ENCODE assay signal across 29 cellular contexts in genomic region chr20:54184920-54185626, GRCh38. TPM values are rescaled to one million over a fixed set of nuclear protein-coding genes. Genes with fewer than 3 reads are reported as not detected.
DNase-seq lines count a peak whose midpoint lies in the region; ATAC-seq, FAIRE-seq and TF ChIP-seq lines count a peak whose summit lies in the region.
"Had no signal": no experiment of that assay in that cellular context is flagged by ENCODE, and none has a peak within 500 bp of the region (broad histone marks: within the 10 kb centered on the region; RNA-seq: fewer than 3 reads in every experiment).

No MANE protein-coding gene starts in this region.

- TF ChIP-seq EP300 in HepG2 (IDR thresholded peaks at IDR 0.05; ENCODE audit: low read depth in 2 of 2, low read length in 2 of 2) (no peak), HepG2 (CRISPR knock-in tag; IDR thresholded peaks at IDR 0.05; ENCODE audit: borderline replicate concordance) (no peak)

- H3K9me3 ChIP-seq in HepG2 (ENCODE audit: low read length): no peaks in the 10 kb centered on the region
- H3K9me3 ChIP-seq in right lobe of liver: no peaks in the 10 kb centered on the region
- H3K9me3 ChIP-seq in keratinocyte (ENCODE audit: control insufficient read depth, low read depth, low read length): no peaks in the 10 kb centered on the region
- H3K9me3 ChIP-seq: BE2C, MG63, SK-N-SH had no signal

- no TSS peak for BruUV-seq in HepG2 (replicated peaks; lab: Mats Ljungman, UMichigan)

- TF ChIP-seq RAD21 in HepG2 (CRISPR knock-in tag; IDR thresholded peaks at IDR 0.05): no peak

- H3K4me3 Mint-ChIP-seq in stimulated activated naive B cell treated with anti-CD40 and anti-IgM and Interleukin-4, amounts not matched to agents 10 μg/mL and 1 μg/mL and 100 μg/mL, for 72 hours: no peak overlapping the region
- H3K4me3 Mint-ChIP-seq in activated T-helper 1 cell treated with anti-CD3 and anti-CD28 coated beads, Interleukin-12 subunit alpha, Interleukin-12 subunit beta, Interleukin-2, Interleukin-4 antibody, amounts not matched to agents 30 ng/mL and 10 ng/mL and 1 ng/mL, durations not matched to agents 14 hours and 24 hours and 36 hours: no peak overlapping the region

- no peaks in the 10 kb centered on the region for H3K27me3 ChIP-seq in HepG2 (ENCODE audit: control insufficient read depth in 1 of 2, insufficient read depth in 2 of 2, low read length in 2 of 2)
- H3K27me3 ChIP-seq in right lobe of liver: no peaks in the 10 kb centered on the region
- H3K27me3 ChIP-seq in keratinocyte (ENCODE audit: control insufficient read depth, extremely low read depth, insufficient read depth, low read length): no peaks in the 10 kb centered on the region
- H3K27me3 ChIP-seq: MG63 had no signal

- TF ChIP-seq POLR2A in HepG2 (IDR thresholded peaks at IDR 0.05; ENCODE audit: insufficient read depth in 1 of 2, low read depth in 2 of 2, low read length in 2 of 2) (no peak), right lobe of liver (IDR thresholded peaks at IDR 0.05) (no peak)

- H4K20me1 ChIP-seq in HepG2 (ENCODE audit: insufficient read depth, low read length): no peaks in the 10 kb centered on the region
- H4K20me1 ChIP-seq in keratinocyte (ENCODE audit: control insufficient read depth, extremely low read depth, insufficient read depth, low read length): no peaks in the 10 kb centered on the region

- H3K27me3 Mint-ChIP-seq in stimulated activated naive B cell treated with anti-CD40 and anti-IgM and Interleukin-4, amounts not matched to agents 10 μg/mL and 1 μg/mL and 100 μg/mL, for 72 hours: peaks cover 26 to 40% of the 10 kb centered on the region in 2 donors
- H3K27me3 Mint-ChIP-seq in activated T-helper 1 cell treated with anti-CD3 and anti-CD28 coated beads, Interleukin-12 subunit alpha, Interleukin-12 subunit beta, Interleukin-2, Interleukin-4 antibody, amounts not matched to agents 30 ng/mL and 10 ng/mL and 1 ng/mL, durations not matched to agents 14 hours and 24 hours and 36 hours (ENCODE audit: insufficient read depth): peaks cover 27% of the 10 kb centered on the region

- DNase-seq in HepG2 (ENCODE audit: low spot score) (no peak), right lobe of liver (no peak), epithelial cell of esophagus (ENCODE audit: low read depth) (peak; percentile 60), keratinocyte (ENCODE audit: low read depth, low spot score) (no peak), NCI-H226 (no peak)
- DNase-seq in stimulated activated naive B cell treated with anti-CD40 and anti-IgM and Interleukin-4, amounts not matched to agents 10 μg/mL and 1 μg/mL and 100 μg/mL, for 72 hours: no peak
- DNase-seq in activated T-helper 1 cell treated with anti-CD3 and anti-CD28 coated beads, Interleukin-12 subunit alpha, Interleukin-12 subunit beta, Interleukin-2, Interleukin-4 antibody, amounts not matched to agents 30 ng/mL and 10 ng/mL and 1 ng/mL, durations not matched to agents 14 hours and 24 hours and 36 hours (ENCODE audit: low spot score): no peak
- DNase-seq: 8988T; ACHN; BE2C; CD8-positive, alpha-beta memory T cell; DMS 273 treated with DMSO at 0.1 percent for 48 hours; DMS79 treated with DMSO at 0.1 percent for 48 hours; GF-D8; H7; KBM-7; MG63; NCI-H1105 treated with DMSO at 0.1 percent for 48 hours; NCI-H146; NCI-H1930; NCI-H2107; NCI-H446 treated with DMSO at 0.1 percent for 48 hours; NCI-H526 treated with DMSO at 0.1 percent for 48 hours; SK-N-SH had no signal

- POLR2A ChIA-PET in HepG2 (lab: Yijun Ruan, JAX): no interaction called here

- H3K4me1 Mint-ChIP-seq in stimulated activated naive B cell treated with anti-CD40 and anti-IgM and Interleukin-4, amounts not matched to agents 10 μg/mL and 1 μg/mL and 100 μg/mL, for 72 hours: no peaks in the 10 kb centered on the region
- no peaks in the 10 kb centered on the region for H3K4me1 Mint-ChIP-seq in activated T-helper 1 cell treated with anti-CD3 and anti-CD28 coated beads, Interleukin-12 subunit alpha, Interleukin-12 subunit beta, Interleukin-2, Interleukin-4 antibody, amounts not matched to agents 30 ng/mL and 10 ng/mL and 1 ng/mL, durations not matched to agents 14 hours and 24 hours and 36 hours (ENCODE audit: low read depth)
- H3K4me1 Mint-ChIP-seq: CD14-positive monocyte had no signal

- intact Hi-C loops in HepG2 (cut with micrococcal nuclease; ENCODE audit: unreplicated experiment): no loop called here
- intact Hi-C loops in right lobe of liver (cut with DNase I): no loop called here
- intact Hi-C loops in activated T-helper 1 cell treated with anti-CD3 and anti-CD28 coated beads, Interleukin-12 subunit alpha, Interleukin-12 subunit beta, Interleukin-2, Interleukin-4 antibody, amounts not matched to agents 30 ng/mL and 10 ng/mL and 1 ng/mL, durations not matched to agents 14 hours and 24 hours and 36 hours (cut with micrococcal nuclease): no loop called here

- H3K4me3 ChIP-seq in HepG2 (replicated peaks in 1 of 3; ENCODE audit: insufficient read depth in 1 of 3, low read depth in 2 of 3, low read length in 3 of 3): no peak overlapping the region
- H3K4me3 ChIP-seq in right lobe of liver: no peak overlapping the region
- no peak overlapping the region for H3K4me3 ChIP-seq in epithelial cell of esophagus (ENCODE audit: low read length)
- H3K4me3 ChIP-seq in keratinocyte (ENCODE audit: control insufficient read depth in 2 of 3, extremely low read depth in 1 of 3, insufficient read depth in 2 of 3, low read depth in 1 of 3, low read length in 3 of 3): no peak overlapping the region
- H3K4me3 ChIP-seq: MG63 had no signal

- FAIRE-seq in HepG2 (lab: Jason Lieb, UNC) (no peak), keratinocyte (lab: Jason Lieb, UNC) (peak; percentile 92)
- FAIRE-seq: GM12892, GM19239 had no signal

- CTCF ChIA-PET in HepG2 (lab: Yijun Ruan, JAX; ENCODE audit: low intra/inter-chr PET ratio, low total read pairs): no interaction called here

- H2AFZ ChIP-seq in HepG2 (ENCODE audit: low read length) (no peak overlapping the region), keratinocyte (ENCODE audit: control insufficient read depth, low read length) (no peak overlapping the region)

- no peak for ATAC-seq in HepG2
- ATAC-seq in right lobe of liver: no peak
- no peak for ATAC-seq in GM19467 (IDR thresholded peaks at IDR 0.05; ENCODE audit: unreplicated experiment)
- ATAC-seq in stimulated activated naive B cell treated with anti-CD40 and anti-IgM and Interleukin-4, amounts not matched to agents 10 μg/mL and 1 μg/mL and 100 μg/mL, for 72 hours (replicated peaks): no peak

- H3K36me3 ChIP-seq in HepG2 (replicated peaks in 1 of 2; ENCODE audit: control insufficient read depth in 1 of 2, insufficient read depth in 2 of 2, low read length in 2 of 2) (no peaks in the 10 kb centered on the region), right lobe of liver (no peaks in the 10 kb centered on the region), keratinocyte (ENCODE audit: control insufficient read depth in 2 of 2, extremely low read depth in 1 of 2, insufficient read depth in 2 of 2, low read length in 2 of 2) (no peaks in the 10 kb centered on the region)
- H3K36me3 ChIP-seq: BE2C, MG63 had no signal

- 94% methylated on average over 10 of the region's 10 CpGs for WGBS in HepG2 (ENCODE audit: low lambda C conversion rate)
- WGBS in right lobe of liver (ENCODE audit: insufficient coverage, low coverage, low lambda C conversion rate, missing lambda C conversion rate): 82% methylated on average over 7 of the region's 10 CpGs

- no peak overlapping the region for H3K27ac Mint-ChIP-seq in stimulated activated naive B cell treated with anti-CD40 and anti-IgM and Interleukin-4, amounts not matched to agents 10 μg/mL and 1 μg/mL and 100 μg/mL, for 72 hours
- H3K27ac Mint-ChIP-seq in activated T-helper 1 cell treated with anti-CD3 and anti-CD28 coated beads, Interleukin-12 subunit alpha, Interleukin-12 subunit beta, Interleukin-2, Interleukin-4 antibody, amounts not matched to agents 30 ng/mL and 10 ng/mL and 1 ng/mL, durations not matched to agents 14 hours and 24 hours and 36 hours: no peak overlapping the region
- H3K27ac Mint-ChIP-seq: CD8-positive, alpha-beta memory T cell had no signal

- in situ Hi-C loops in HepG2 (cut with HindIII; ENCODE audit: extremely low pct_ligation_motif_present, low pct_unique_long_range_greater_than_20kb): no loop called here

- H3K9me1 ChIP-seq in keratinocyte (ENCODE audit: control insufficient read depth, extremely low read depth, insufficient read depth, low read length): no peaks in the 10 kb centered on the region

- no peak overlapping the region for H3K4me2 ChIP-seq in HepG2 (ENCODE audit: low read depth, low read length)
- H3K4me2 ChIP-seq in keratinocyte (ENCODE audit: control insufficient read depth, extremely low read depth, insufficient read depth, low read depth, low read length): peak overlapping the region; percentile 50
- H3K4me2 ChIP-seq: SK-N-SH had no signal

- H3K79me2 ChIP-seq in HepG2 (ENCODE audit: insufficient read depth, low read length) (no peaks in the 10 kb centered on the region), keratinocyte (ENCODE audit: control insufficient read depth, insufficient read depth, low read length) (no peaks in the 10 kb centered on the region)

- no peaks in the 10 kb centered on the region for H3K36me3 Mint-ChIP-seq in stimulated activated naive B cell treated with anti-CD40 and anti-IgM and Interleukin-4, amounts not matched to agents 10 μg/mL and 1 μg/mL and 100 μg/mL, for 72 hours
- H3K36me3 Mint-ChIP-seq in activated T-helper 1 cell treated with anti-CD3 and anti-CD28 coated beads, Interleukin-12 subunit alpha, Interleukin-12 subunit beta, Interleukin-2, Interleukin-4 antibody, amounts not matched to agents 30 ng/mL and 10 ng/mL and 1 ng/mL, durations not matched to agents 14 hours and 24 hours and 36 hours (ENCODE audit: low read depth): no peaks in the 10 kb centered on the region
- H3K36me3 Mint-ChIP-seq: CD14-positive monocyte; CD8-positive, alpha-beta memory T cell had no signal

- TF ChIP-seq CTCF in HepG2 (CRISPR knock-in tag; IDR thresholded peaks at IDR 0.05) (no peak), right lobe of liver (IDR thresholded peaks at IDR 0.05) (no peak), epithelial cell of esophagus (IDR thresholded peaks at IDR 0.05; ENCODE audit: insufficient read depth, low read depth, low read length, missing control alignments) (no peak), keratinocyte (optimal IDR thresholded peaks at IDR 0.05 in 1 of 3, IDR thresholded peaks at IDR 0.05 in 1 of 3, conservative IDR thresholded peaks at IDR 0.05 in 1 of 3; ENCODE audit: extremely low read depth in 1 of 3, insufficient read depth in 2 of 3, low read length in 3 of 3) (no peak)

- H3K27ac ChIP-seq in HepG2 (ENCODE audit: extremely low read length, insufficient read depth, low read length) (no peak overlapping the region), right lobe of liver (no peak overlapping the region), keratinocyte (ENCODE audit: control insufficient read depth, insufficient read depth, low read length) (peak overlapping the region; percentile 68)

- H3K9ac ChIP-seq in HepG2 (ENCODE audit: insufficient read depth, low read depth, low read length) (no peak overlapping the region), keratinocyte (ENCODE audit: control insufficient read depth, extremely low read depth, insufficient read depth, low read length) (peak overlapping the region; percentile 34)
- H3K9ac ChIP-seq: SK-N-SH had no signal

- H3K4me1 ChIP-seq in HepG2 (ENCODE audit: insufficient read depth, low read length) (no peaks in the 10 kb centered on the region), right lobe of liver (no peaks in the 10 kb centered on the region), keratinocyte (ENCODE audit: control insufficient read depth, extremely low read depth, insufficient read depth, low read length) (peaks cover 48% of the 10 kb centered on the region)
- H3K4me1 ChIP-seq: BE2C had no signal

- dilution Hi-C loops in keratinocyte (cut with MboI; ENCODE audit: extremely low pct_ligation_motif_present, low sequenced_read_pairs): no loop called here

- H3K9me3 Mint-ChIP-seq in stimulated activated naive B cell treated with anti-CD40 and anti-IgM and Interleukin-4, amounts not matched to agents 10 μg/mL and 1 μg/mL and 100 μg/mL, for 72 hours: no peaks in the 10 kb centered on the region
- no peaks in the 10 kb centered on the region for H3K9me3 Mint-ChIP-seq in activated T-helper 1 cell treated with anti-CD3 and anti-CD28 coated beads, Interleukin-12 subunit alpha, Interleukin-12 subunit beta, Interleukin-2, Interleukin-4 antibody, amounts not matched to agents 30 ng/mL and 10 ng/mL and 1 ng/mL, durations not matched to agents 14 hours and 24 hours and 36 hours
- H3K9me3 Mint-ChIP-seq: CD14-positive monocyte; CD8-positive, alpha-beta memory T cell had no signal

RNA-seq across cellular contexts. Expression of gene CYP24A1, which starts 11.3 kb away (rescaled TPM):
- total RNA-seq in HepG2 (2016; rRNA removed; fragmentation: Illumina TruSeq; extraction: Trizol): 6.9 and 9.4 TPM in 2 replicates
- 67.3 and 73.1 TPM in 2 replicates for total RNA-seq in HepG2 (2016; cell fraction: cytosol; rRNA removed; fragmentation: Illumina TruSeq; extraction: Trizol; ENCODE audit: low read depth)
- total RNA-seq in HepG2 (2016; cell fraction: insoluble cytoplasmic fraction; rRNA removed; fragmentation: Illumina TruSeq; extraction: Trizol): 6.1 and 9.5 TPM in 2 replicates
- total RNA-seq in HepG2 (2016; cell fraction: membrane; rRNA removed; fragmentation: Illumina TruSeq; extraction: Trizol): 33.5 and 36.3 TPM in 2 replicates
- total RNA-seq in HepG2 (2016; cell fraction: nucleus; rRNA removed; fragmentation: Illumina TruSeq; extraction: Trizol): 7.8 and 8.5 TPM in 2 replicates
- polyA plus RNA-seq in HepG2 (2011; rRNA removed): 23.7 and 32.7 TPM in 2 replicates
- polyA plus RNA-seq in HepG2 (2011; cell fraction: cytosol; rRNA removed): 15.3 and 17.1 TPM in 2 replicates
- polyA plus RNA-seq in HepG2 (2011; cell fraction: nucleus; rRNA removed): 38.3 and 55.7 TPM in 2 replicates
- polyA plus RNA-seq in HepG2 (2012): 1.8 and 6.1 TPM in 2 replicates
- 0.28 and 0.52 TPM in 2 replicates for polyA plus RNA-seq in HepG2 (2016; cell fraction: cytosol; fragmentation: Illumina TruSeq; extraction: Trizol; ENCODE audit: low read depth)
- 2.7 and 3.9 TPM in 2 replicates for polyA plus RNA-seq in HepG2 (2016; cell fraction: insoluble cytoplasmic fraction; fragmentation: Illumina TruSeq; extraction: Trizol; ENCODE audit: low read depth)
- 0.63 and 1.2 TPM in 2 replicates for polyA plus RNA-seq in HepG2 (2016; cell fraction: membrane; fragmentation: Illumina TruSeq; extraction: Trizol; ENCODE audit: low read depth)
- polyA plus RNA-seq in HepG2 (2016; cell fraction: nucleus; fragmentation: Illumina TruSeq; extraction: Trizol; ENCODE audit: insufficient read depth, low read depth): 13.8 and 14.1 TPM in 2 replicates
- polyA minus RNA-seq in HepG2 (2011; rRNA and poly(A)+ RNA removed; ENCODE audit: low replicate concordance): 40.3 TPM in 1 of 2 replicates, not detected in the other
- polyA minus RNA-seq in HepG2 (2011; cell fraction: cytosol; rRNA and poly(A)+ RNA removed): 45.4 and 51.8 TPM in 2 replicates
- 44.9 and 49.7 TPM in 2 replicates for polyA minus RNA-seq in HepG2 (2011; cell fraction: nucleus; rRNA and poly(A)+ RNA removed)
- total RNA-seq in right lobe of liver: not detected
- 7.3 to 18.2 TPM (median 7.7 TPM) in 3 replicates for polyA plus RNA-seq in keratinocyte
- polyA plus RNA-seq in keratinocyte (2011; ENCODE audit: low read depth): not detected
- polyA plus RNA-seq in keratinocyte (2011; cell fraction: cytosol; rRNA removed): 4.8 and 7.8 TPM in 2 replicates
- 34.1 and 38.0 TPM in 2 replicates for polyA plus RNA-seq in keratinocyte (2011; cell fraction: nucleus; rRNA removed)
- polyA plus RNA-seq in keratinocyte (2012; ENCODE audit: low replicate concordance): 5.9 TPM in 1 of 2 replicates, not detected in the other
- 21.2 to 41.0 TPM (median 33.8 TPM) in 3 replicates for polyA minus RNA-seq in keratinocyte
- polyA minus RNA-seq in keratinocyte (2011; cell fraction: cytosol; rRNA and poly(A)+ RNA removed): 27.0 TPM
- polyA minus RNA-seq in keratinocyte (2011; cell fraction: nucleus; rRNA and poly(A)+ RNA removed): 18.9 and 23.8 TPM in 2 replicates
- not detected in 2 replicates for total RNA-seq in activated T-helper 1 cell treated with anti-CD3 and anti-CD28 coated beads, Interleukin-12 subunit alpha, Interleukin-12 subunit beta, Interleukin-2, Interleukin-4 antibody, amounts not matched to agents 30 ng/mL and 10 ng/mL and 1 ng/mL, durations not matched to agents 14 hours and 24 hours and 36 hours
- total RNA-seq: LHCN-M2 had no signal
- polyA plus RNA-seq: CD14-positive monocyte had no signal

RNA-seq across cellular contexts. Expression of gene PFDN4, which starts 22.8 kb away (rescaled TPM):
- total RNA-seq in HepG2 (2016; rRNA removed; fragmentation: Illumina TruSeq; extraction: Trizol): 227 and 299 TPM in 2 replicates
- total RNA-seq in HepG2 (2016; cell fraction: cytosol; rRNA removed; fragmentation: Illumina TruSeq; extraction: Trizol; ENCODE audit: low read depth): 116 and 137 TPM in 2 replicates
- 227 and 317 TPM in 2 replicates for total RNA-seq in HepG2 (2016; cell fraction: insoluble cytoplasmic fraction; rRNA removed; fragmentation: Illumina TruSeq; extraction: Trizol)
- 141 and 157 TPM in 2 replicates for total RNA-seq in HepG2 (2016; cell fraction: membrane; rRNA removed; fragmentation: Illumina TruSeq; extraction: Trizol)
- total RNA-seq in HepG2 (2016; cell fraction: nucleus; rRNA removed; fragmentation: Illumina TruSeq; extraction: Trizol): 81.8 and 87.1 TPM in 2 replicates
- polyA plus RNA-seq in HepG2 (2011; rRNA removed): 41.7 and 59.8 TPM in 2 replicates
- 37.0 and 54.6 TPM in 2 replicates for polyA plus RNA-seq in HepG2 (2011; cell fraction: cytosol; rRNA removed)
- 11.6 and 20.3 TPM in 2 replicates for polyA plus RNA-seq in HepG2 (2011; cell fraction: nucleus; rRNA removed)
- 152 and 165 TPM in 2 replicates for polyA plus RNA-seq in HepG2 (2012)
- polyA plus RNA-seq in HepG2 (2016; cell fraction: cytosol; fragmentation: Illumina TruSeq; extraction: Trizol; ENCODE audit: low read depth): 106 and 114 TPM in 2 replicates
- 248 and 300 TPM in 2 replicates for polyA plus RNA-seq in HepG2 (2016; cell fraction: insoluble cytoplasmic fraction; fragmentation: Illumina TruSeq; extraction: Trizol; ENCODE audit: low read depth)
- 116 and 120 TPM in 2 replicates for polyA plus RNA-seq in HepG2 (2016; cell fraction: membrane; fragmentation: Illumina TruSeq; extraction: Trizol; ENCODE audit: low read depth)
- 122 and 141 TPM in 2 replicates for polyA plus RNA-seq in HepG2 (2016; cell fraction: nucleus; fragmentation: Illumina TruSeq; extraction: Trizol; ENCODE audit: insufficient read depth, low read depth)
- 0.28 and 1.1 TPM in 2 replicates for polyA minus RNA-seq in HepG2 (2011; rRNA and poly(A)+ RNA removed; ENCODE audit: low replicate concordance)
- 31.9 and 32.4 TPM in 2 replicates for polyA minus RNA-seq in HepG2 (2011; cell fraction: cytosol; rRNA and poly(A)+ RNA removed)
- 16.5 and 23.9 TPM in 2 replicates for polyA minus RNA-seq in HepG2 (2011; cell fraction: nucleus; rRNA and poly(A)+ RNA removed)
- total RNA-seq in right lobe of liver: 10 to 100 TPM in 2 of 6 experiments, 1 to 10 TPM in 4; 4.2 to 50.9 (median 7.9) TPM
- 19.1 to 65.7 TPM (median 39.5 TPM) in 3 replicates for polyA plus RNA-seq in keratinocyte
- polyA plus RNA-seq in keratinocyte (2011; ENCODE audit: low read depth): 34.8 TPM
- 48.6 and 86.9 TPM in 2 replicates for polyA plus RNA-seq in keratinocyte (2011; cell fraction: cytosol; rRNA removed)
- 16.4 and 26.9 TPM in 2 replicates for polyA plus RNA-seq in keratinocyte (2011; cell fraction: nucleus; rRNA removed)
- polyA plus RNA-seq in keratinocyte (2012; ENCODE audit: low replicate concordance): 38.9 and 41.8 TPM in 2 replicates
- 1.5 to 8.1 TPM in 2 of 3 replicates, not detected in the other for polyA minus RNA-seq in keratinocyte
- polyA minus RNA-seq in keratinocyte (2011; cell fraction: cytosol; rRNA and poly(A)+ RNA removed): 4.4 TPM
- 1.7 and 3.3 TPM in 2 replicates for polyA minus RNA-seq in keratinocyte (2011; cell fraction: nucleus; rRNA and poly(A)+ RNA removed)
- 72.6 and 75.8 TPM in 2 replicates for total RNA-seq in activated T-helper 1 cell treated with anti-CD3 and anti-CD28 coated beads, Interleukin-12 subunit alpha, Interleukin-12 subunit beta, Interleukin-2, Interleukin-4 antibody, amounts not matched to agents 30 ng/mL and 10 ng/mL and 1 ng/mL, durations not matched to agents 14 hours and 24 hours and 36 hours
